In the genomic region with DNA sequence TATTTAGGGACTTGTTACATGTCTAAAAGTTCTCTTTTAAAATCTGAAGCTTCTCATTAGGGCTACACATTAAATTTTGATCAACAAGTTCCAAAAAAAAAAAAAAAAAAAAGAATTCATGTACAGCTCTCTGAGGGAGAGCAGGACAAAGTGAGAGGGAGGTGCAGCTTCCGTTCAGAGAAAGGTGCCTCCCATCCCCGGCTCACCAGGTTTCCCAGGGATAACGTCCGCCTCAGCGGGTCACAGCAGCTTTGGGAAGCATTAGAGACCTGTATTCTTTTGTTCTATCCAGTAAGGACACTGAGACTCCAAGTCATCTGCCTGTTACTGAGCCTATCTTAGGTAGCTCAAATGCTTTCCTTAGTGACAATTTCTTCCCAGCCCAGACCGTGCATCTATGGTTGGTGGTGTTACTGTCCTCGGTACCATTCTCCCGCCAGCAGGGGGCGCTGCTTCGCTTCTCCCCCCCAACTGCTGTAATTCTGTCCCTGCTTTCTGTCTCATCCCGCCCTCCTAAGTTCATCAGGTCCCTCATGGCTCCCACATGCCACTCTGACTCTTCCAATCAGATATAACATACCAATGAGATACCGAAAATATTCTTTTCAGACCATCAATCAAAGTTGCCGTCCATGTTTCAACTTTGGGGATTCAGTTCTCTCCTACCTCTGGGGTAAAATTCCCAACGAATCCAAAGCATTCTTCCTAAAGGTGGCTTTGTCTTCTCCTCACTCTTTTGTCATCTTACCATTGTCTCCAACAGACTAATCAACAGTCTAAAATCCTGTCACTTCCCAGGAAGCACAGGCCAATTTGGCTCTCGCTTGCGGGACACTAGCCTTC, we compare ENCODE assay signal across 8 cellular contexts.
DNase-seq lines count a peak whose midpoint lies in the region; ATAC-seq and TF ChIP-seq lines count a peak whose summit lies in the region.

No MANE protein-coding gene starts in this region.

- H4K20me1 ChIP-seq in PC-9 (ENCODE audit: insufficient read depth): no peaks in the 10 kb centered on the region

- ATAC-seq in GM19043 (IDR thresholded peaks at IDR 0.05; ENCODE audit: low read depth, unreplicated experiment) (peak; percentile 80), HG03135 (IDR thresholded peaks at IDR 0.05; ENCODE audit: unreplicated experiment) (peak; percentile 68), left cardiac atrium (peak; percentile 77 to 79)

- H3K27ac ChIP-seq in CD8-positive, alpha-beta memory T cell (ENCODE audit: low read depth, low read length): no peak overlapping the region
- H3K27ac ChIP-seq in PC-9: no peak overlapping the region
- no peak overlapping the region for H3K27ac ChIP-seq in spleen

- H3K9me3 ChIP-seq in CD8-positive, alpha-beta memory T cell (ENCODE audit: low read length): no peaks in the 10 kb centered on the region
- H3K9me3 ChIP-seq in PC-9 (ENCODE audit: insufficient read depth, low read depth): no peaks in the 10 kb centered on the region
- no peaks in the 10 kb centered on the region for H3K9me3 ChIP-seq in spleen
- H3K9me3 ChIP-seq in MG63: no peaks in the 10 kb centered on the region

- no peaks in the 10 kb centered on the region for H3K79me2 ChIP-seq in PC-9 (ENCODE audit: low read depth)

- no peaks in the 10 kb centered on the region for H3F3A ChIP-seq in PC-9 (ENCODE audit: insufficient read depth, low read depth)

- H3K4me2 ChIP-seq in PC-9: no peak overlapping the region

- no TSS peak for BruUV-seq in PC-9 (replicated peaks; lab: Mats Ljungman, UMichigan)

- no peak overlapping the region for H3K4me3 Mint-ChIP-seq in CD8-positive, alpha-beta memory T cell

- 47 to 52% (median 48%) methylated on average over 16 of the region's 16 CpGs for WGBS in spleen, 5 donors

- TF ChIP-seq CTCF in PC-9 (conservative IDR thresholded peaks at IDR 0.05) (peak; percentile 81), spleen (IDR thresholded peaks at IDR 0.05 in 8 of 11, conservative IDR thresholded peaks at IDR 0.05 in 3 of 11) (peak; percentile 30 to 75 (median 66))

- H3K36me3 Mint-ChIP-seq in CD8-positive, alpha-beta memory T cell: no peaks in the 10 kb centered on the region

- H3K4me1 ChIP-seq in CD8-positive, alpha-beta memory T cell (ENCODE audit: insufficient read depth, low read length): no peaks in the 10 kb centered on the region
- no peaks in the 10 kb centered on the region for H3K4me1 ChIP-seq in PC-9 (replicated peaks; ENCODE audit: insufficient read depth)
- no peaks in the 10 kb centered on the region for H3K4me1 ChIP-seq in spleen

- CTCF ChIA-PET in CD8-positive, alpha-beta memory T cell (lab: Charles Lee): interaction anchor here (0.8 to 1.9 kb wide), 5 partner anchors 8 to 437 kb away, joined by 3 to 6 read pairs (median 4); no protein-coding TSS in a partner anchor
- CTCF ChIA-PET in PC-9 (lab: Charles Lee): interaction anchor here (0.5 to 2.3 kb wide), 8 partner anchors 8 to 692 kb away, joined by 3 to 9 read pairs (median 4); no protein-coding TSS in a partner anchor

- no peak overlapping the region for H3K4me3 ChIP-seq in CD8-positive, alpha-beta memory T cell (ENCODE audit: low read length)
- H3K4me3 ChIP-seq in PC-9 (no peak overlapping the region), spleen (no peak overlapping the region), MG63 (no peak overlapping the region)

- H3K36me3 ChIP-seq in CD8-positive, alpha-beta memory T cell (ENCODE audit: insufficient read depth, low read length): no peaks in the 10 kb centered on the region
- no peaks in the 10 kb centered on the region for H3K36me3 ChIP-seq in PC-9 (ENCODE audit: low read depth)
- H3K36me3 ChIP-seq in spleen: no peaks in the 10 kb centered on the region
- no peaks in the 10 kb centered on the region for H3K36me3 ChIP-seq in MG63

- no peaks in the 10 kb centered on the region for H3K27me3 ChIP-seq in CD8-positive, alpha-beta memory T cell (ENCODE audit: insufficient read depth, low read length, poor library complexity, severe bottlenecking)
- no peaks in the 10 kb centered on the region for H3K27me3 ChIP-seq in PC-9 (ENCODE audit: insufficient read depth, low read depth)
- H3K27me3 ChIP-seq in spleen (replicated peaks in 1 of 7): peaks cover 0 to 7% (median 0%) of the 10 kb centered on the region in 7 donors
- no peaks in the 10 kb centered on the region for H3K27me3 ChIP-seq in MG63

- H3K9me3 Mint-ChIP-seq in CD8-positive, alpha-beta memory T cell: peaks cover 0 to 10% (median 3%) of the 10 kb centered on the region in 5 donors

- H2AFZ ChIP-seq in PC-9: no peak overlapping the region

- H3K27ac Mint-ChIP-seq in CD8-positive, alpha-beta memory T cell: no peak overlapping the region

- H3K9me2 ChIP-seq in PC-9 (ENCODE audit: insufficient read depth): no peaks in the 10 kb centered on the region

- TF ChIP-seq POLR2A in spleen (IDR thresholded peaks at IDR 0.05): no peak

- H3K4me1 Mint-ChIP-seq in CD8-positive, alpha-beta memory T cell: peaks cover 0 to 2% (median 0%) of the 10 kb centered on the region in 3 donors

- peaks cover 4 to 6% of the 10 kb centered on the region in 2 donors for H3K27me3 Mint-ChIP-seq in CD8-positive, alpha-beta memory T cell

- intact Hi-C loops in PC-9 (cut with micrococcal nuclease; ENCODE audit: unreplicated experiment): loop anchor here (2.0 kb wide), 2 partner anchors 120 to 438 kb away; no protein-coding TSS in a partner anchor
- intact Hi-C loops in left cardiac atrium (cut with DNase I): loop anchor here (2.0 to 10.0 kb wide), 4 partner anchors 117 to 1240 kb away; no protein-coding TSS in a partner anchor
- intact Hi-C loops in spleen (cut with DNase I; ENCODE audit: low total_unique reads): loop anchor here (10.0 kb wide), 2 partner anchors 120 to 440 kb away; no protein-coding TSS in a partner anchor

- DNase-seq in CD8-positive, alpha-beta memory T cell: peak in 4 of 5 donors; percentile 4 to 27 (median 11)
- DNase-seq in PC-9: peak in 1 of 2 experiments; percentile 43
- peak; percentile 33 for DNase-seq in activated naive CD4-positive, alpha-beta T cell treated with Interleukin-2 at 50 U/mL for 16 hours
- DNase-seq in left cardiac atrium: peak; percentile 47
- DNase-seq in spleen: peak; percentile 80
- DNase-seq in MG63: no peak

- POLR2A ChIA-PET in CD8-positive, alpha-beta memory T cell (lab: Charles Lee): no interaction called here
- POLR2A ChIA-PET in PC-9 (lab: Charles Lee; ENCODE audit: unreplicated experiment): interaction anchor here (0.5 to 0.6 kb wide), 2 partner anchors 21 to 24 kb away, joined by 3 to 4 read pairs; no protein-coding TSS in a partner anchor
